8 cellular contexts compared by ENCODE assay signal in the genomic region with DNA sequence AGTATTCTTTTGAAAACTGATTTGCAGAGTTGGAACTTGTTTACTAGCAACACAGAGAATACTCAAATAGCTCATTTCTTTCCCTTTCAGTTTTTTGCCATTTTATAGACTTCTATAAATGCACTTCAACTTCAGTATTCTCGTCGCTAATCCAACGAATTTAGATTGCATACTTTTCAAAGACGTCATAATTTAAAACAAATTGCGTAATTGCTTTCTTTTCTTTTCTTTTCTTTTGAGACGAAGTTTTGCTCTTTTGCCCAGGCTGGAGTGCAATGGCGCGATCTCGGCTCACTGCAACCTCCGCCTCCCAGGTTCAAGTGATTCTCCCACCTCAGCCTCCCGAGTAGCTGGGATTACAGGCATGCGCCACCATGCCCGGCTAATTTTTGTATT. TPM values are rescaled to one million over a fixed set of nuclear protein-coding genes. Genes with fewer than 3 reads are reported as not detected.
A peak's percentile ranks its signal among the peaks of the same experiment; 100 is the strongest.
DNase-seq lines count a peak whose midpoint lies in the region; ATAC-seq and TF ChIP-seq lines count a peak whose summit lies in the region.
"Not testable (repeated sequence)": the region's sequence is repeated elsewhere in the genome, so short reads cannot be mapped to it uniquely, and the experiment has no call there.

No MANE protein-coding gene starts in this region.

- DNase-seq in DND-41; OCI-LY7 (ENCODE audit: low spot score); activated T-cell treated with anti-CD3 and anti-CD28 coated beads, Interleukin-2, amount 50 U/mL, for 24 hours; coronary artery (ENCODE audit: low spot score); left ventricle myocardium inferior; naive B cell: not testable (repeated sequence)
- peak; percentile 1 for DNase-seq in ureter (ENCODE audit: low spot score)

- H3K27me3 ChIP-seq in DND-41 (ENCODE audit: insufficient read depth, low read length, poor library complexity) (peaks cover 13% of the 10 kb centered on the region), skeletal muscle satellite cell (ENCODE audit: control insufficient read depth, insufficient read depth, low read length) (peaks cover 22% of the 10 kb centered on the region)
- not testable (repeated sequence) for H3K27me3 ChIP-seq in left ventricle myocardium inferior (ENCODE audit: low read depth)

- peaks cover 26% of the 10 kb centered on the region; the same call in 1 of the 2 replicates for H4K20me1 ChIP-seq in DND-41 (ENCODE audit: insufficient read depth, low read length)
- peaks cover 26% of the 10 kb centered on the region for H4K20me1 ChIP-seq in OCI-LY7 (ENCODE audit: insufficient read depth, low read length)

- not testable (repeated sequence) for H3K9me3 ChIP-seq in DND-41 (ENCODE audit: insufficient read depth, low read length, severe bottlenecking); OCI-LY7 (ENCODE audit: low read length); left ventricle myocardium inferior (replicated peaks); skeletal muscle satellite cell (replicated peaks; ENCODE audit: low read length)

- H3K4me3 ChIP-seq in DND-41 (ENCODE audit: low read depth in 1 of 2, low read length in 2 of 2) (peak overlapping the region in 1 of 2 experiments; percentile 86; a peak in 1 of 4 replicates), OCI-LY7 (ENCODE audit: low read depth, low read length, poor library complexity, severe bottlenecking) (peak overlapping the region; percentile 78), coronary artery (peak overlapping the region; percentile 98), left ventricle myocardium inferior (peak overlapping the region; percentile 92)
- not testable (repeated sequence) for H3K4me3 ChIP-seq in skeletal muscle satellite cell (ENCODE audit: low read length)

- not testable (repeated sequence) for ATAC-seq in DND-41 (ENCODE audit: insufficient read depth, low read depth); naive B cell (ENCODE audit: low read depth in 2 of 2)

- H3K79me2 ChIP-seq in DND-41 (ENCODE audit: insufficient read depth, low read length) (peaks cover 37% of the 10 kb centered on the region), OCI-LY7 (ENCODE audit: insufficient read depth, low read depth, low read length) (peaks cover 31% of the 10 kb centered on the region)

- not testable (repeated sequence) for H3K27me3 Mint-ChIP-seq in activated T-cell treated with anti-CD3 and anti-CD28 coated beads, Interleukin-2, amount 50 U/mL, for 24 hours; naive B cell

- H2AFZ ChIP-seq in DND-41 (ENCODE audit: low read depth, low read length) (peak overlapping the region; percentile 86), OCI-LY7 (ENCODE audit: low read length) (peak overlapping the region; percentile 81; the same call in 1 of the 2 replicates)

- not testable (repeated sequence) for H3K27ac Mint-ChIP-seq in activated T-cell treated with anti-CD3 and anti-CD28 coated beads, Interleukin-2, amount 50 U/mL, for 24 hours
- peak overlapping the region in 4 of 6 donors; percentile 10 to 99 (median 96) for H3K27ac Mint-ChIP-seq in naive B cell

- H3K4me1 Mint-ChIP-seq in activated T-cell treated with anti-CD3 and anti-CD28 coated beads, Interleukin-2, amount 50 U/mL, for 24 hours (ENCODE audit: low read depth): peaks cover 25% of the 10 kb centered on the region
- peaks cover 20 to 32% (median 29%) of the 10 kb centered on the region in 3 donors for H3K4me1 Mint-ChIP-seq in naive B cell

- BruUV-seq in OCI-LY7 (replicated peaks; lab: Mats Ljungman, UMichigan): not testable (repeated sequence)

- H3K4me3 Mint-ChIP-seq in activated T-cell treated with anti-CD3 and anti-CD28 coated beads, Interleukin-2, amount 50 U/mL, for 24 hours: peak overlapping the region; percentile 23
- H3K4me3 Mint-ChIP-seq in naive B cell: peak overlapping the region in 3 of 8 donors; percentile 48 to 98 (median 89)

- H3K36me3 Mint-ChIP-seq in activated T-cell treated with anti-CD3 and anti-CD28 coated beads, Interleukin-2, amount 50 U/mL, for 24 hours (ENCODE audit: low read depth): peaks cover 17% of the 10 kb centered on the region
- not testable (repeated sequence) for H3K36me3 Mint-ChIP-seq in naive B cell

- H3K4me2 ChIP-seq in DND-41 (ENCODE audit: insufficient read depth, low read length) (peak overlapping the region; percentile 83), OCI-LY7 (ENCODE audit: low read length) (peak overlapping the region; percentile 82), skeletal muscle satellite cell (ENCODE audit: low read length) (peak overlapping the region; percentile 88)

- not testable (repeated sequence) for H3K27ac ChIP-seq in DND-41 (ENCODE audit: low read length); OCI-LY7 (ENCODE audit: low read depth, low read length, poor library complexity, severe bottlenecking)
- H3K27ac ChIP-seq in coronary artery (peak overlapping the region; percentile 97 to 99), left ventricle myocardium inferior (replicated peaks) (peak overlapping the region; percentile 99)

- H3K9ac ChIP-seq in DND-41 (ENCODE audit: low read depth, low read length) (peak overlapping the region; percentile 85), skeletal muscle satellite cell (ENCODE audit: low read depth, low read length) (peak overlapping the region; percentile 89)

- CTCF ChIA-PET in OCI-LY7 (lab: Charles Lee; ENCODE audit: unreplicated experiment): not testable (repeated sequence)

- POLR2A ChIA-PET in OCI-LY7 (lab: Charles Lee): interaction anchor here (0.7 kb wide), 1 partner anchor 1104 kb away, joined by 3 read pairs; no protein-coding TSS in a partner anchor

- not testable (repeated sequence) for TF ChIP-seq CTCF in DND-41 (IDR thresholded peaks at IDR 0.05; ENCODE audit: borderline replicate concordance, extremely low read depth, low read length, poor library complexity, severe bottlenecking); OCI-LY7 (conservative IDR thresholded peaks at IDR 0.05; ENCODE audit: low read length); coronary artery (IDR thresholded peaks at IDR 0.05); left ventricle myocardium inferior (IDR thresholded peaks at IDR 0.05; ENCODE audit: borderline replicate concordance)

- intact Hi-C loops in OCI-LY7 (cut with micrococcal nuclease; ENCODE audit: unreplicated experiment): loop anchor here (5.0 to 10.0 kb wide), 2 partner anchors 406 to 756 kb away; no protein-coding TSS in a partner anchor
- intact Hi-C loops in left ventricle myocardium inferior (cut with micrococcal nuclease): not testable (repeated sequence)

- H3K4me1 ChIP-seq in DND-41 (ENCODE audit: insufficient read depth, low read length) (peaks cover 33% of the 10 kb centered on the region), OCI-LY7 (ENCODE audit: insufficient read depth, low read length, poor library complexity, severe bottlenecking) (peaks cover 28% of the 10 kb centered on the region), left ventricle myocardium inferior (peaks cover 40% of the 10 kb centered on the region), skeletal muscle satellite cell (ENCODE audit: control insufficient read depth, insufficient read depth, low read length) (peaks cover 16% of the 10 kb centered on the region)

- H3K9me2 ChIP-seq in OCI-LY7 (ENCODE audit: insufficient read depth, low read length): not testable (repeated sequence)

- H3K36me3 ChIP-seq in DND-41 (ENCODE audit: insufficient read depth, low read length); OCI-LY7 (ENCODE audit: insufficient read depth, low read length); left ventricle myocardium inferior; skeletal muscle satellite cell (ENCODE audit: insufficient read depth, low read length): not testable (repeated sequence)

- H3K9me3 Mint-ChIP-seq in activated T-cell treated with anti-CD3 and anti-CD28 coated beads, Interleukin-2, amount 50 U/mL, for 24 hours; naive B cell: not testable (repeated sequence)

RNA-seq across cellular contexts. Expression of a gene that starts 1.2 kb away (rescaled TPM):
- total RNA-seq in OCI-LY7 (2014; rRNA removed; shearing (Covaris generic)): 59.4 and 68.1 TPM in 2 replicates
- total RNA-seq in OCI-LY7 (2022): 51.6 and 65.5 TPM in 2 replicates
- 42.8 TPM for total RNA-seq in left ventricle myocardium inferior
- 10 to 100 TPM; 14.7 to 25.8 (median 17.9) TPM for polyA plus RNA-seq in naive B cell (ENCODE audit: low read depth in 6 of 6)
- total RNA-seq in skeletal muscle satellite cell (2012; rRNA removed): 19.5 and 20.1 TPM in 2 replicates
- total RNA-seq in ureter: 99.6 TPM
